14 cellular contexts compared by ENCODE assay signal in genomic region chr5:157343842-157344790, GRCh38.
DNase-seq lines count a peak whose midpoint lies in the region; ATAC-seq and TF ChIP-seq lines count a peak whose summit lies in the region.
"Had no signal": no experiment of that assay in that cellular context is flagged by ENCODE, and none has a peak within 500 bp of the region (broad histone marks: within the 10 kb centered on the region; RNA-seq: fewer than 3 reads in every experiment).

No MANE protein-coding gene starts in this region.

- H3K4me3 Mint-ChIP-seq in CD4-positive, alpha-beta memory T cell: peak overlapping the region in 6 of 8 donors; percentile 7 to 65 (median 33)
- H3K4me3 Mint-ChIP-seq in neural crest cell: no peak overlapping the region
- H3K4me3 Mint-ChIP-seq: GM23338 had no signal

- peaks cover 16% of the 10 kb centered on the region for H3K4me1 ChIP-seq in CD4-positive, alpha-beta memory T cell (ENCODE audit: insufficient read depth, low read length)

- ATAC-seq in HG03442 (IDR thresholded peaks at IDR 0.05; ENCODE audit: unreplicated experiment): peak; percentile 74
- ATAC-seq in GM21515 (IDR thresholded peaks at IDR 0.05; ENCODE audit: unreplicated experiment): no peak
- ATAC-seq in GM18498 (IDR thresholded peaks at IDR 0.05; ENCODE audit: unreplicated experiment): no peak
- ATAC-seq: GM23338 had no signal

- intact Hi-C loops in CD4-positive, alpha-beta memory T cell (cut with micrococcal nuclease): loop anchor here (2.0 to 5.0 kb wide), 3 partner anchors 15 to 398 kb away; partner anchors contain the start of gene LSM11

- H3K36me3 Mint-ChIP-seq in CD4-positive, alpha-beta memory T cell: peaks cover 67 to 84% of the 10 kb centered on the region in 2 donors
- peaks cover 26% of the 10 kb centered on the region for H3K36me3 Mint-ChIP-seq in neural crest cell (ENCODE audit: low read depth)

- H3K4me3 ChIP-seq in CD4-positive, alpha-beta memory T cell (ENCODE audit: low read length in 2 of 2): no peak overlapping the region
- H3K4me3 ChIP-seq: GM23338, thoracic aorta had no signal

- peaks cover 0 to 2% (median 0%) of the 10 kb centered on the region in 8 donors for H3K9me3 Mint-ChIP-seq in CD4-positive, alpha-beta memory T cell
- H3K9me3 Mint-ChIP-seq in neural crest cell: peaks cover 2% of the 10 kb centered on the region
- H3K9me3 Mint-ChIP-seq: GM23338 had no signal

- TF ChIP-seq CTCF in neural crest cell (conservative IDR thresholded peaks at IDR 0.05): no peak

- peak in 3 of 5 donors; percentile 15 to 27 (median 27) for DNase-seq in CD4-positive, alpha-beta memory T cell
- DNase-seq in cerebellar cortex (ENCODE audit: low spot score) (peak; percentile 83), neural crest cell (ENCODE audit: low read depth, low spot score) (no peak), NCI-H2227 treated with DMSO at 0.1 percent for 48 hours (lab: John Stamatoyannopoulos, UW) (no peak)
- DNase-seq: activated gamma-delta T cell; effector CD4-positive, alpha-beta T cell; IMR-90; NCI-H2029; stimulated activated CD4-positive, alpha-beta T cell treated with anti-CD3 and anti-CD28 coated beads, Interleukin-1b, Interleukin-23, amount 100 ng/mL, for 48 hours had no signal

- H3K4me1 Mint-ChIP-seq in CD4-positive, alpha-beta memory T cell: peaks cover 19 to 35% (median 25%) of the 10 kb centered on the region in 4 donors
- H3K4me1 Mint-ChIP-seq in neural crest cell: peaks cover 13% of the 10 kb centered on the region
- H3K4me1 Mint-ChIP-seq: GM23338 had no signal

- H3K27me3 ChIP-seq in CD4-positive, alpha-beta memory T cell (ENCODE audit: insufficient read depth, low read length): no peaks in the 10 kb centered on the region

- peak overlapping the region; percentile 10 for H3K27ac ChIP-seq in CD4-positive, alpha-beta memory T cell (ENCODE audit: low read depth, low read length)
- H3K27ac ChIP-seq: thoracic aorta had no signal

- H3K9me3 ChIP-seq in CD4-positive, alpha-beta memory T cell (ENCODE audit: control insufficient read depth in 1 of 2, low read length in 2 of 2): no peaks in the 10 kb centered on the region
- H3K9me3 ChIP-seq: thoracic aorta had no signal

- peak overlapping the region; percentile 66 to 89 (median 82) for H3K27ac Mint-ChIP-seq in CD4-positive, alpha-beta memory T cell
- peak overlapping the region; percentile 69 for H3K27ac Mint-ChIP-seq in neural crest cell (ENCODE audit: unreplicated experiment)
- H3K27ac Mint-ChIP-seq: GM23338 had no signal

- POLR2A ChIA-PET in CD4-positive, alpha-beta memory T cell (lab: Charles Lee; ENCODE audit: partially characterized antibody): interaction anchor here (1.2 to 1.8 kb wide), 4 partner anchors 8 to 399 kb away, joined by 3 to 7 read pairs (median 4); partner anchors contain the start of gene LSM11

- no peaks in the 10 kb centered on the region for H3K27me3 Mint-ChIP-seq in CD4-positive, alpha-beta memory T cell
- H3K27me3 Mint-ChIP-seq in neural crest cell (ENCODE audit: low read depth): no peaks in the 10 kb centered on the region

- peaks cover 82% of the 10 kb centered on the region for H3K36me3 ChIP-seq in CD4-positive, alpha-beta memory T cell (ENCODE audit: insufficient read depth, low read length)
- H3K36me3 ChIP-seq: thoracic aorta had no signal

- CTCF ChIA-PET in CD4-positive, alpha-beta memory T cell (lab: Charles Lee; ENCODE audit: partially characterized antibody): interaction anchor here (1.0 to 5.2 kb wide), 20 partner anchors 8 to 399 kb away, joined by 3 to 44 read pairs (median 9); partner anchors contain the start of gene LSM11

Comparison
In these comparisons a context has a peak if more than half of its experiments do, and no peak if none do; other contexts are left out.
1. DNase-seq: peak in CD4-positive, alpha-beta memory T cell (3 of 5) and cerebellar cortex (single experiment); none in neural crest cell (single experiment) and NCI-H2227 treated with DMSO at 0.1 percent for 48 hours (single experiment).